ENCODE assay signal across 11 cellular contexts in the genomic region with DNA sequence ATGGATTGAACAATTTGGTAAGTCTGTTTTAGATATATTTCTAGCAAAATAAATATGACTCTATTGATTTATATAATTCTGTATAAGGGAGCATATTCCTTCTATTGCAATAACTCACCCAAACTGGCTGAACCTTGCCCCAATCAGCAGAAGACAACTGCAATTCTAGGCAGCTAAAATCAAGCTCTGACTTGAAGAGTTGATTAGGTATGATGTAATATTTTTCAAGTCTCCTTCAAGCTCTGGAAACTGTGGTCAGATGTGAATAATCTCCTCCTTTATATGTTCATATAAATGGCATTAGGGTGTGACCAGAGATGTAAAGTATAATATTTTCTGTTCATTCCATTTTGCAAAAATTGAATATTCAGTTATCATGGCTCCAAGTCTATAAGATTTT.
"Had no signal": no experiment of that assay in that cellular context is flagged by ENCODE, and none has a peak within 500 bp of the region (broad histone marks: within the 10 kb centered on the region; RNA-seq: fewer than 3 reads in every experiment).

No MANE protein-coding gene starts in this region.

- H3K27ac ChIP-seq: adrenal gland, colonic mucosa, hepatocyte, pancreas, spleen, thoracic aorta had no signal

- DNase-seq: activated naive CD4-positive, alpha-beta T cell treated with anti-CD3 and anti-CD28 coated beads, Interleukin-2, amount 50 U/mL, for 16 hours; adrenal gland; caudate nucleus; colonic mucosa; left ventricle myocardium superior; mesenchymal stem cell; naive thymus-derived CD8-positive, alpha-beta T cell; pancreas; spleen had no signal
